ENCODE assay signal across 28 cellular contexts in genomic region chr6:115783402-115784061, GRCh38.
DNase-seq lines count a peak whose midpoint lies in the region; ATAC-seq, FAIRE-seq and TF ChIP-seq lines count a peak whose summit lies in the region.
"Had no signal": no experiment of that assay in that cellular context is flagged by ENCODE, and none has a peak within 500 bp of the region (broad histone marks: within the 10 kb centered on the region; RNA-seq: fewer than 3 reads in every experiment).

No MANE protein-coding gene starts in this region.

- no peak for TF ChIP-seq POLR2A in HepG2 (IDR thresholded peaks at IDR 0.05; ENCODE audit: insufficient read depth in 1 of 2, low read depth in 2 of 2, low read length in 2 of 2)

- H3K27ac ChIP-seq in liver (ENCODE audit: low read depth in 1 of 2, low read length in 2 of 2) (peak overlapping the region; percentile 16 to 18), HepG2 (ENCODE audit: extremely low read length, insufficient read depth, low read length) (no peak overlapping the region)
- H3K27ac ChIP-seq: dorsolateral prefrontal cortex had no signal

- TF ChIP-seq RAD21 in liver (IDR thresholded peaks at IDR 0.05) (peak in 1 of 2 donors; percentile 28), HepG2 (CRISPR knock-in tag; IDR thresholded peaks at IDR 0.05) (no peak)

- POLR2A ChIA-PET in HepG2 (lab: Yijun Ruan, JAX) (no interaction called here), Caco-2 (lab: Charles Lee) (no interaction called here), T-cell (lab: Charles Lee) (no interaction called here)

- H3K27me3 Mint-ChIP-seq in Caco-2 (ENCODE audit: insufficient read depth, unreplicated experiment) (peaks cover 2% of the 10 kb centered on the region), T-cell (no peaks in the 10 kb centered on the region)
- no peaks in the 10 kb centered on the region for H3K27me3 Mint-ChIP-seq in effector memory CD8-positive, alpha-beta T cell
- H3K27me3 Mint-ChIP-seq: activated CD4-positive, alpha-beta T cell treated with anti-CD3 and anti-CD28 coated beads, Interleukin-2, amount 10 ng/mL, durations not matched to agents 7 days and 5 days had no signal

- H3K79me2 ChIP-seq in HepG2 (ENCODE audit: insufficient read depth, low read length) = no peaks in the 10 kb centered on the region

- intact Hi-C loops in HepG2 (cut with micrococcal nuclease; ENCODE audit: unreplicated experiment) = no loop called here
- intact Hi-C loops in Caco-2 (cut with micrococcal nuclease; ENCODE audit: unreplicated experiment) = no loop called here

- BruUV-seq in HepG2 (replicated peaks; lab: Mats Ljungman, UMichigan) (no TSS peak), Caco-2 (replicated peaks; lab: Mats Ljungman, UMichigan) (no TSS peak)

- WGBS in liver = 64% methylated on average over 3 of the region's 3 CpGs
- 6% methylated on average over 3 of the region's 3 CpGs for WGBS in HepG2 (ENCODE audit: low lambda C conversion rate)

- H3K4me1 Mint-ChIP-seq in Caco-2 (ENCODE audit: low read depth, unreplicated experiment) = no peaks in the 10 kb centered on the region
- no peaks in the 10 kb centered on the region for H3K4me1 Mint-ChIP-seq in T-cell
- no peaks in the 10 kb centered on the region for H3K4me1 Mint-ChIP-seq in effector memory CD8-positive, alpha-beta T cell (ENCODE audit: low read depth in 2 of 2)
- H3K4me1 Mint-ChIP-seq: activated CD4-positive, alpha-beta T cell treated with anti-CD3 and anti-CD28 coated beads, Interleukin-2, amount 10 ng/mL, durations not matched to agents 7 days and 5 days had no signal

- no peak for DNase-seq in HepG2 (ENCODE audit: low spot score)
- peak; percentile 9 for DNase-seq in astrocyte of the cerebellum (ENCODE audit: low read depth)
- peak; percentile 21 for DNase-seq in glomerular visceral epithelial cell (ENCODE audit: extremely low spot score)
- no peak for DNase-seq in Caco-2
- no peak for DNase-seq in T-cell
- DNase-seq in effector memory CD8-positive, alpha-beta T cell = no peak
- no peak for DNase-seq in pons (ENCODE audit: low spot score)
- DNase-seq: ACHN; activated CD4-positive, alpha-beta T cell treated with anti-CD3 and anti-CD28 coated beads, Interleukin-2, amount 10 ng/mL, durations not matched to agents 7 days and 5 days; activated CD8-positive, alpha-beta memory T cell treated with anti-CD3 and anti-CD28 coated beads, Interleukin-2, amount 50 U/mL, for 4 hours; activated effector memory CD4-positive, alpha-beta T cell treated with Interleukin-2 at 50 U/mL for 16 hours; central memory CD4-positive, alpha-beta T cell; dorsolateral prefrontal cortex; GF-D8; head of caudate nucleus; HFFc6; IMR-90; NCI-H1694; NCI-H2171 treated with DMSO at 0.1 percent for 48 hours; NCI-H526 treated with DMSO at 0.1 percent for 48 hours; retina; SHP77 treated with DMSO at 0.1 percent for 48 hours; substantia nigra; T-helper 1 cell had no signal

- no peak overlapping the region for H3K4me2 ChIP-seq in HepG2 (ENCODE audit: low read depth, low read length)

- no peak for ATAC-seq in HepG2
- no peak for ATAC-seq in T-cell (replicated peaks in 1 of 4)
- ATAC-seq in effector memory CD8-positive, alpha-beta T cell (replicated peaks) = no peak
- ATAC-seq: esophagus mucosa had no signal

- in situ Hi-C loops in HepG2 (cut with HindIII; ENCODE audit: extremely low pct_ligation_motif_present, low pct_unique_long_range_greater_than_20kb) (no loop called here), astrocyte of the cerebellum (cut with HindIII; ENCODE audit: low sequenced_read_pairs) (no loop called here)

- H3K4me3 ChIP-seq in liver (ENCODE audit: low read depth in 1 of 3, low read length in 3 of 3) (no peak overlapping the region), HepG2 (replicated peaks in 1 of 3; ENCODE audit: insufficient read depth in 1 of 3, low read depth in 2 of 3, low read length in 3 of 3) (no peak overlapping the region), astrocyte of the cerebellum (ENCODE audit: low read depth, low read length) (no peak overlapping the region), Caco-2 (ENCODE audit: low read depth, low read length) (no peak overlapping the region)
- H3K4me3 ChIP-seq: dorsolateral prefrontal cortex, lung had no signal

- H3K9ac ChIP-seq in liver (ENCODE audit: low read depth in 1 of 2, low read length in 2 of 2) (no peak overlapping the region), HepG2 (ENCODE audit: insufficient read depth, low read depth, low read length) (no peak overlapping the region)

- CTCF ChIA-PET in HepG2 (lab: Yijun Ruan, JAX; ENCODE audit: low intra/inter-chr PET ratio, low total read pairs) = no interaction called here
- CTCF ChIA-PET in Caco-2 (lab: Charles Lee) = no interaction called here
- CTCF ChIA-PET in T-cell (lab: Charles Lee) = interaction anchor here in 1 of 2 donors (0.6 kb wide), 1 partner anchor 1795 kb away, joined by 5 read pairs; no protein-coding TSS in a partner anchor

- H3K9me3 ChIP-seq in liver (ENCODE audit: control insufficient read depth in 4 of 4, low read length in 3 of 4) (no peaks in the 10 kb centered on the region), HepG2 (ENCODE audit: low read length) (no peaks in the 10 kb centered on the region), Caco-2 (no peaks in the 10 kb centered on the region)

- no peak for FAIRE-seq in HepG2 (lab: Jason Lieb, UNC)
- FAIRE-seq: urothelium cell line had no signal

- H3K36me3 Mint-ChIP-seq in Caco-2 (ENCODE audit: insufficient read depth, unreplicated experiment) (no peaks in the 10 kb centered on the region), T-cell (no peaks in the 10 kb centered on the region)
- no peaks in the 10 kb centered on the region for H3K36me3 Mint-ChIP-seq in effector memory CD8-positive, alpha-beta T cell (ENCODE audit: insufficient read depth)

- H3K4me1 ChIP-seq in liver (ENCODE audit: control insufficient read depth in 4 of 4, insufficient read depth in 4 of 4, low read length in 3 of 4) (peaks cover 0 to 15% (median 4%) of the 10 kb centered on the region in 4 donors), HepG2 (ENCODE audit: insufficient read depth, low read length) (no peaks in the 10 kb centered on the region), Caco-2 (no peaks in the 10 kb centered on the region)

- TF ChIP-seq EP300 in HepG2 (IDR thresholded peaks at IDR 0.05; ENCODE audit: low read depth in 2 of 2, low read length in 2 of 2) = no peak
- no peak for TF ChIP-seq EP300 in HepG2 (CRISPR knock-in tag; IDR thresholded peaks at IDR 0.05; ENCODE audit: borderline replicate concordance)

- H3K27ac Mint-ChIP-seq in Caco-2 (ENCODE audit: unreplicated experiment) (no peak overlapping the region), T-cell (no peak overlapping the region)
- H3K27ac Mint-ChIP-seq in effector memory CD8-positive, alpha-beta T cell = no peak overlapping the region
- H3K27ac Mint-ChIP-seq: activated CD4-positive, alpha-beta T cell treated with anti-CD3 and anti-CD28 coated beads, Interleukin-2, amount 10 ng/mL, durations not matched to agents 7 days and 5 days; HFFc6 had no signal

- H3K4me3 Mint-ChIP-seq in Caco-2 (ENCODE audit: unreplicated experiment) = no peak overlapping the region
- H3K4me3 Mint-ChIP-seq in T-cell = no peak overlapping the region
- no peak overlapping the region for H3K4me3 Mint-ChIP-seq in effector memory CD8-positive, alpha-beta T cell
- H3K4me3 Mint-ChIP-seq: activated CD4-positive, alpha-beta T cell treated with anti-CD3 and anti-CD28 coated beads, Interleukin-2, amount 10 ng/mL, durations not matched to agents 7 days and 5 days; HFFc6 had no signal

- H3K9me3 Mint-ChIP-seq in Caco-2 (ENCODE audit: unreplicated experiment) (no peaks in the 10 kb centered on the region), T-cell (no peaks in the 10 kb centered on the region)
- peaks cover 0 to 5% of the 10 kb centered on the region in 2 donors for H3K9me3 Mint-ChIP-seq in effector memory CD8-positive, alpha-beta T cell
- H3K9me3 Mint-ChIP-seq: activated CD4-positive, alpha-beta T cell treated with anti-CD3 and anti-CD28 coated beads, Interleukin-2, amount 10 ng/mL, durations not matched to agents 7 days and 5 days had no signal

- no peak overlapping the region for H2AFZ ChIP-seq in HepG2 (ENCODE audit: low read length)

- H3K27me3 ChIP-seq in liver (ENCODE audit: control insufficient read depth in 4 of 4, insufficient read depth in 4 of 4, low read length in 3 of 4) (no peaks in the 10 kb centered on the region), HepG2 (ENCODE audit: control insufficient read depth in 1 of 2, insufficient read depth in 2 of 2, low read length in 2 of 2) (no peaks in the 10 kb centered on the region; a peak in 1 of 5 replicates), Caco-2 (replicated peaks; ENCODE audit: control insufficient read depth, insufficient read depth, low read length) (no peaks in the 10 kb centered on the region)
- H3K27me3 ChIP-seq: dorsolateral prefrontal cortex had no signal

- TF ChIP-seq CTCF in liver (IDR thresholded peaks at IDR 0.05; ENCODE audit: low read depth, low read length, missing input control) (no peak), HepG2 (CRISPR knock-in tag; IDR thresholded peaks at IDR 0.05) (no peak), astrocyte of the cerebellum (IDR thresholded peaks at IDR 0.05; ENCODE audit: low read depth, low read length, missing control alignments) (no peak), Caco-2 (IDR thresholded peaks at IDR 0.05; ENCODE audit: insufficient read depth in 1 of 2, low read depth in 1 of 2, low read length in 1 of 2, severe bottlenecking in 1 of 2, unreplicated experiment in 1 of 2) (no peak)

- no peaks in the 10 kb centered on the region for H4K20me1 ChIP-seq in HepG2 (ENCODE audit: insufficient read depth, low read length)

- H3K36me3 ChIP-seq in liver (ENCODE audit: control insufficient read depth in 4 of 4, insufficient read depth in 3 of 4, low read depth in 1 of 4, low read length in 3 of 4) (no peaks in the 10 kb centered on the region), HepG2 (replicated peaks in 1 of 2; ENCODE audit: control insufficient read depth in 1 of 2, insufficient read depth in 2 of 2, low read length in 2 of 2) (no peaks in the 10 kb centered on the region), Caco-2 (ENCODE audit: control insufficient read depth, insufficient read depth, low read length) (no peaks in the 10 kb centered on the region)

TF ChIP-seq in liver, 16 proteins besides CTCF, POLR2A, EP300 and RAD21 (continues in another document):
- peak; percentile 55 to 60 for TF ChIP-seq JUND (IDR thresholded peaks at IDR 0.05)

TF ChIP-seq in HepG2, 621 proteins besides CTCF, POLR2A, EP300 and RAD21:
- TF ChIP-seq NAIF1 (CRISPR knock-in tag; IDR thresholded peaks at IDR 0.05; ENCODE audit: borderline replicate concordance) (no peak), TRIM22 (IDR thresholded peaks at IDR 0.05) (no peak)

Comparison
In these comparisons a context has a peak if more than half of its experiments do, and no peak if none do; other contexts are left out.
1. DNase-seq: peak in astrocyte of the cerebellum (single experiment) and glomerular visceral epithelial cell (single experiment); none in HepG2 (single experiment), Caco-2 (0 of 2), T-cell (0 of 34), effector memory CD8-positive, alpha-beta T cell (0 of 3) and pons (single experiment).